ENCODE assay signal across 16 cellular contexts in the genomic region with DNA sequence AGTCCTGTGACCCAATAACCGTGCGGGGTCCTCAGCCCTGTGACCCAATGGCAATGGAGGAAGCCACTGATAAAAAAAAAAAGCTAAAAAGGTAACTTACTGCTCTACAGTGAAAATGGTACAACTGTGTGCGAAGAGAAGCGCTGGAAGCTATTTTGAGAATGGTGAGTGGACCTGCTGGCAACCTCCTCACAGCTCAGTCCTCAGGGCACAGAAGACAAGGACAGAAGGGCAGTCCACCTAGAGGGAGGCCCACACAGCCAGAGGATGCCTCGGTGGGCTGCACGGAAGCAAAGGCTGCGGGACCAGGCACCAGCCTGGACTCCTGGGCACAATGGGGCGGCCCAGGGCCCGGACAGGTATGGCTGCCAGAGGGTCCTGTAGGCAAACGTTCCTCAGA. TPM values are rescaled to one million over a fixed set of nuclear protein-coding genes. Genes with fewer than 3 reads are reported as not detected.
DNase-seq lines count a peak whose midpoint lies in the region; ATAC-seq and TF ChIP-seq lines count a peak whose summit lies in the region.
"Had no signal": no experiment of that assay in that cellular context is flagged by ENCODE, and none has a peak within 500 bp of the region (broad histone marks: within the 10 kb centered on the region; RNA-seq: fewer than 3 reads in every experiment).

No MANE protein-coding gene starts in this region.

- H3K27me3 ChIP-seq in trophoblast cell (ENCODE audit: insufficient read depth, low read length) (no peaks in the 10 kb centered on the region), uterus (no peaks in the 10 kb centered on the region)
- H3K27me3 ChIP-seq: BLaER1 had no signal

- intact Hi-C loops in uterus (cut with DNase I; ENCODE audit: low total_unique reads), result no loop called here

- H2AK5ac ChIP-seq in trophoblast cell (ENCODE audit: low read length), result no peak overlapping the region

- no peak for TF ChIP-seq CTCF in uterus (IDR thresholded peaks at IDR 0.05)

- TF ChIP-seq POLR2A in uterus (IDR thresholded peaks at IDR 0.05), result no peak

- POLR2A ChIA-PET in activated CD4-positive, alpha-beta T cell treated with anti-CD3 and anti-CD28 coated beads, Interleukin-2, amount 10 ng/mL, durations not matched to agents 7 days and 5 days (lab: Charles Lee), result no interaction called here

- DNase-seq in activated CD4-positive, alpha-beta T cell treated with anti-CD3 and anti-CD28 coated beads, Interleukin-2, amount 10 ng/mL, durations not matched to agents 7 days and 5 days, result no peak
- DNase-seq in activated CD4-positive, alpha-beta T cell treated with anti-CD3 and anti-CD28 coated beads, Interleukin-2, amount 50 U/mL, for 4 hours, result no peak
- no peak for DNase-seq in stimulated activated naive CD8-positive, alpha-beta T cell treated with anti-CD3 and anti-CD28 coated beads, Interleukin-15, amount 100 ng/mL, for 72 hours
- no peak for DNase-seq in stimulated activated naive CD8-positive, alpha-beta T cell treated with anti-CD3 and anti-CD28 coated beads, Interleukin-15, Interleukin-2, amounts not matched to agents 100 U/mL and 50 U/mL, for 24 hours
- no peak for DNase-seq in trophoblast cell
- no peak for DNase-seq in uterus
- DNase-seq in SK-N-DZ (ENCODE audit: low spot score), result no peak
- DNase-seq: 8988T, EL, H7, MM.1S, NCI-H1105, NCI-H1694 treated with DMSO at 0.1 percent for 48 hours had no signal

- H4K12ac ChIP-seq in trophoblast cell (ENCODE audit: low read depth, low read length), result no peak overlapping the region

- no peak overlapping the region for H3K4me3 Mint-ChIP-seq in activated CD4-positive, alpha-beta T cell treated with anti-CD3 and anti-CD28 coated beads, Interleukin-2, amount 10 ng/mL, durations not matched to agents 7 days and 5 days
- no peak overlapping the region for H3K4me3 Mint-ChIP-seq in stimulated activated naive CD8-positive, alpha-beta T cell treated with anti-CD3 and anti-CD28 coated beads, Interleukin-15, amount 100 ng/mL, for 72 hours

- H3K4me3 ChIP-seq in trophoblast cell (ENCODE audit: low read depth, low read length) (no peak overlapping the region), uterus (no peak overlapping the region)
- H3K4me3 ChIP-seq: BLaER1 had no signal

- H3K23ac ChIP-seq in trophoblast cell (ENCODE audit: low read length), result no peak overlapping the region

- CTCF ChIA-PET in activated CD4-positive, alpha-beta T cell treated with anti-CD3 and anti-CD28 coated beads, Interleukin-2, amount 10 ng/mL, durations not matched to agents 7 days and 5 days (lab: Charles Lee), result interaction anchor here (0.6 kb wide), 2 partner anchors 113 to 525 kb away, joined by 3 to 5 read pairs; no protein-coding TSS in a partner anchor

- no peaks in the 10 kb centered on the region for H3K9me3 ChIP-seq in trophoblast cell (ENCODE audit: insufficient read depth, low read depth, low read length)
- no peaks in the 10 kb centered on the region for H3K9me3 ChIP-seq in uterus
- H3K9me3 ChIP-seq: BLaER1 had no signal

- H2BK120ac ChIP-seq in trophoblast cell (ENCODE audit: insufficient read depth, low read length, poor library complexity), result no peak overlapping the region

- H2AFZ ChIP-seq in trophoblast cell (ENCODE audit: insufficient read depth, low read length, poor library complexity), result no peak overlapping the region

- H4K8ac ChIP-seq in trophoblast cell (ENCODE audit: low read depth, low read length), result no peak overlapping the region

- H3K4ac ChIP-seq in trophoblast cell (ENCODE audit: low read depth, low read length), result peak overlapping the region; percentile 19

- peaks cover 9% of the 10 kb centered on the region in 2 experiments for H3K4me1 ChIP-seq in trophoblast cell (ENCODE audit: control insufficient read depth in 1 of 2, insufficient read depth in 2 of 2, low read length in 2 of 2)
- peaks cover 8 to 22% of the 10 kb centered on the region in 2 donors for H3K4me1 ChIP-seq in uterus

- peaks cover 63% of the 10 kb centered on the region for H3K4me1 Mint-ChIP-seq in activated CD4-positive, alpha-beta T cell treated with anti-CD3 and anti-CD28 coated beads, Interleukin-2, amount 10 ng/mL, durations not matched to agents 7 days and 5 days
- H3K4me1 Mint-ChIP-seq in stimulated activated naive CD8-positive, alpha-beta T cell treated with anti-CD3 and anti-CD28 coated beads, Interleukin-15, amount 100 ng/mL, for 72 hours, result peaks cover 57% of the 10 kb centered on the region

- peak overlapping the region; percentile 60 for H3K27ac Mint-ChIP-seq in activated CD4-positive, alpha-beta T cell treated with anti-CD3 and anti-CD28 coated beads, Interleukin-2, amount 10 ng/mL, durations not matched to agents 7 days and 5 days
- H3K27ac Mint-ChIP-seq in stimulated activated naive CD8-positive, alpha-beta T cell treated with anti-CD3 and anti-CD28 coated beads, Interleukin-15, amount 100 ng/mL, for 72 hours, result peak overlapping the region; percentile 66 to 83

- no peaks in the 10 kb centered on the region for H3K27me3 Mint-ChIP-seq in activated CD4-positive, alpha-beta T cell treated with anti-CD3 and anti-CD28 coated beads, Interleukin-2, amount 10 ng/mL, durations not matched to agents 7 days and 5 days
- no peaks in the 10 kb centered on the region for H3K27me3 Mint-ChIP-seq in stimulated activated naive CD8-positive, alpha-beta T cell treated with anti-CD3 and anti-CD28 coated beads, Interleukin-15, amount 100 ng/mL, for 72 hours

- H3K27ac ChIP-seq in trophoblast cell (ENCODE audit: low read depth, low read length) (no peak overlapping the region), uterus (peak overlapping the region; percentile 12 to 28)
- H3K27ac ChIP-seq: BLaER1 had no signal

- peaks cover 73 to 76% of the 10 kb centered on the region in 2 experiments for H3K36me3 ChIP-seq in trophoblast cell (ENCODE audit: control insufficient read depth in 1 of 2, insufficient read depth in 2 of 2, low read length in 2 of 2)
- no peaks in the 10 kb centered on the region for H3K36me3 ChIP-seq in uterus

- WGBS in trophoblast cell (ENCODE audit: extremely low coverage, insufficient coverage, insufficient read length), result no CpG with 5 or more reads among the region's 10 CpGs

- peaks cover 56% of the 10 kb centered on the region for H3K36me3 Mint-ChIP-seq in activated CD4-positive, alpha-beta T cell treated with anti-CD3 and anti-CD28 coated beads, Interleukin-2, amount 10 ng/mL, durations not matched to agents 7 days and 5 days (ENCODE audit: low read depth)

- no peak overlapping the region for H2BK12ac ChIP-seq in trophoblast cell (ENCODE audit: low read length)

- H3K4me2 ChIP-seq in trophoblast cell (ENCODE audit: low read length), result no peak overlapping the region
- H3K4me2 ChIP-seq: BLaER1 had no signal

- H3K14ac ChIP-seq in trophoblast cell (ENCODE audit: low read length), result no peak overlapping the region

- no peak for ATAC-seq in stimulated activated naive CD8-positive, alpha-beta T cell treated with anti-CD3 and anti-CD28 coated beads, Interleukin-15, amount 100 ng/mL, for 72 hours
- ATAC-seq in stimulated activated naive CD8-positive, alpha-beta T cell treated with anti-CD3 and anti-CD28 coated beads, Interleukin-15, Interleukin-2, amounts not matched to agents 100 U/mL and 50 U/mL, for 24 hours, result no peak
- ATAC-seq in GM18867 (IDR thresholded peaks at IDR 0.05; ENCODE audit: unreplicated experiment), result no peak
- ATAC-seq: HepG2 had no signal

- H3K9ac ChIP-seq in trophoblast cell (ENCODE audit: low read length), result no peak overlapping the region
- H3K9ac ChIP-seq: BLaER1 had no signal

- no peak overlapping the region for H3K18ac ChIP-seq in trophoblast cell (ENCODE audit: low read length)

- H4K91ac ChIP-seq in trophoblast cell (ENCODE audit: low read depth, low read length), result no peak overlapping the region

- H3K79me2 ChIP-seq in trophoblast cell (ENCODE audit: control insufficient read depth, insufficient read depth, low read length, poor library complexity), result peaks cover 2% of the 10 kb centered on the region

- no peak overlapping the region for H2BK5ac ChIP-seq in trophoblast cell (ENCODE audit: low read depth, low read length, poor library complexity)

- no peaks in the 10 kb centered on the region for H3K79me1 ChIP-seq in trophoblast cell (ENCODE audit: low read length)

- no peaks in the 10 kb centered on the region for H3K9me3 Mint-ChIP-seq in activated CD4-positive, alpha-beta T cell treated with anti-CD3 and anti-CD28 coated beads, Interleukin-2, amount 10 ng/mL, durations not matched to agents 7 days and 5 days
- no peaks in the 10 kb centered on the region for H3K9me3 Mint-ChIP-seq in stimulated activated naive CD8-positive, alpha-beta T cell treated with anti-CD3 and anti-CD28 coated beads, Interleukin-15, amount 100 ng/mL, for 72 hours

RNA-seq across cellular contexts. Expression of a gene that starts 35.6 kb away (rescaled TPM):
- 10 to 100 TPM; 46.9 to 49.2 TPM for total RNA-seq in activated CD4-positive, alpha-beta T cell treated with anti-CD3 and anti-CD28 coated beads, Interleukin-2, amount 10 ng/mL, durations not matched to agents 7 days and 5 days
- polyA plus RNA-seq in trophoblast cell (2013), result 18.7 and 19.7 TPM in 2 replicates
- total RNA-seq in uterus, result 10 to 100 TPM; 17.9 to 47.4 (median 37.9) TPM
- 32.5 and 43.0 TPM in 2 replicates for polyA plus RNA-seq in SK-N-DZ (2014; cell fraction: cytosol; rRNA removed)
- polyA plus RNA-seq in SK-N-DZ (2014; cell fraction: nucleus; rRNA removed), result 51.0 and 58.3 TPM in 2 replicates
